Comparison of ENCODE assay signal across 39 cellular contexts in genomic region chr13:34411881-34412280, GRCh38.
"Had no signal": no experiment of that assay in that cellular context is flagged by ENCODE, and none has a peak within 500 bp of the region (broad histone marks: within the 10 kb centered on the region; RNA-seq: fewer than 3 reads in every experiment).

No MANE protein-coding gene starts in this region.

- H3K36me3 Mint-ChIP-seq: activated CD8-positive, alpha-beta memory T cell treated with anti-CD3 and anti-CD28 coated beads, Interleukin-2, amount 10 ng/mL, durations not matched to agents 7 days and 5 days; activated naive CD8-positive, alpha-beta T cell treated with anti-CD3 and anti-CD28 coated beads for 36 hours; T-cell had no signal

- H3K4me3 Mint-ChIP-seq: activated B cell treated with CpG ODN at 0.5 μM for 24 hours; activated CD4-positive, alpha-beta memory T cell treated with anti-CD3 and anti-CD28 coated beads, Interleukin-2, amount 10 ng/mL, durations not matched to agents 7 days and 5 days; activated CD8-positive, alpha-beta memory T cell treated with anti-CD3 and anti-CD28 coated beads, Interleukin-2, amount 10 ng/mL, durations not matched to agents 7 days and 5 days; activated naive CD8-positive, alpha-beta T cell treated with anti-CD3 and anti-CD28 coated beads for 36 hours; activated T-helper 17 cell treated with anti-CD3 and anti-CD28 coated beads, Interleukin-2, amount 50 U/mL, for 72 hours; central memory CD8-positive, alpha-beta T cell; T-cell; T-helper 17 cell had no signal

- H3K36me3 ChIP-seq: brain microvascular endothelial cell, cardiac muscle cell, SJCRH30 had no signal

- H3K4me3 ChIP-seq: cardiac muscle cell, SJCRH30, SK-N-MC had no signal

- H3K27me3 ChIP-seq: brain microvascular endothelial cell, cardiac muscle cell, SJCRH30 had no signal

- H3K4me1 ChIP-seq: SJCRH30 had no signal

- DNase-seq: activated B cell treated with CpG ODN at 0.5 μM for 24 hours; activated CD4-positive, alpha-beta memory T cell treated with anti-CD3 and anti-CD28 coated beads, Interleukin-2, amount 10 ng/mL, durations not matched to agents 7 days and 5 days; activated CD4-positive, alpha-beta T cell treated with anti-CD3 and anti-CD28 coated beads for 48 hours; activated CD4-positive, CD25-positive, alpha-beta regulatory T cell treated with anti-CD3 and anti-CD28 coated beads, Interleukin-2, amount 50 U/mL, for 72 hours; activated CD8-positive, alpha-beta memory T cell treated with anti-CD3 and anti-CD28 coated beads for 24 hours; activated CD8-positive, alpha-beta memory T cell treated with anti-CD3 and anti-CD28 coated beads, Interleukin-2, amount 10 ng/mL, durations not matched to agents 7 days and 5 days; activated CD8-positive, alpha-beta memory T cell treated with anti-CD3 and anti-CD28 coated beads, Interleukin-2, amount 50 U/mL, for 48 hours; activated effector memory CD4-positive, alpha-beta T cell treated with anti-CD3 and anti-CD28 coated beads, Interleukin-2, amount 50 U/mL, for 16 hours; activated naive CD4-positive, alpha-beta T cell; activated naive CD4-positive, alpha-beta T cell treated with anti-CD3 and anti-CD28 coated beads, Interleukin-2, amount 50 U/mL, for 16 hours; activated naive CD8-positive, alpha-beta T cell treated with anti-CD3 and anti-CD28 coated beads for 36 hours; activated T-cell treated with anti-CD3 and anti-CD28 coated beads, Interleukin-2, amount 50 U/mL, for 48 hours; amniotic stem cell; aorta; brain microvascular endothelial cell; Karpas-422; MM.1S; MV-4-11; NCI-H1092; NCI-H1436 treated with DMSO at 0.1 percent for 48 hours; NCI-H1694 treated with DMSO at 0.1 percent for 48 hours; NCI-H2029 treated with DMSO at 0.1 percent for 48 hours; NCI-H2107; NCI-H2171; NCI-H510A; NCI-H526; NCI-H748 treated with DMSO at 0.1 percent for 48 hours; NK-92 treated with Interleukin-12 subunit alpha and Interleukin-12 subunit beta, amount 100 ng/mL, for 24 hours; OCI-M1; SJCRH30; T-cell; T-helper 17 cell; T-helper 9 cell had no signal

- H3K9me3 ChIP-seq: SJCRH30 had no signal

- H3K27ac Mint-ChIP-seq: activated B cell treated with CpG ODN at 0.5 μM for 24 hours; activated CD4-positive, alpha-beta memory T cell treated with anti-CD3 and anti-CD28 coated beads, Interleukin-2, amount 10 ng/mL, durations not matched to agents 7 days and 5 days; activated CD8-positive, alpha-beta memory T cell treated with anti-CD3 and anti-CD28 coated beads, Interleukin-2, amount 10 ng/mL, durations not matched to agents 7 days and 5 days; activated naive CD8-positive, alpha-beta T cell treated with anti-CD3 and anti-CD28 coated beads for 36 hours; activated T-helper 17 cell treated with anti-CD3 and anti-CD28 coated beads, Interleukin-2, amount 50 U/mL, for 72 hours; T-cell; T-helper 17 cell had no signal

- ATAC-seq: activated CD8-positive, alpha-beta memory T cell treated with anti-CD3 and anti-CD28 coated beads, Interleukin-2, amount 10 ng/mL, durations not matched to agents 7 days and 5 days; activated T-helper 17 cell treated with anti-CD3 and anti-CD28 coated beads, Interleukin-2, amount 50 U/mL, for 72 hours; Panc1; T-cell; T-helper 17 cell had no signal

- H3K4me1 Mint-ChIP-seq: activated B cell treated with CpG ODN at 0.5 μM for 24 hours; activated CD4-positive, alpha-beta memory T cell treated with anti-CD3 and anti-CD28 coated beads, Interleukin-2, amount 10 ng/mL, durations not matched to agents 7 days and 5 days; activated CD8-positive, alpha-beta memory T cell treated with anti-CD3 and anti-CD28 coated beads, Interleukin-2, amount 10 ng/mL, durations not matched to agents 7 days and 5 days; activated naive CD8-positive, alpha-beta T cell treated with anti-CD3 and anti-CD28 coated beads for 36 hours; activated T-helper 17 cell treated with anti-CD3 and anti-CD28 coated beads, Interleukin-2, amount 50 U/mL, for 72 hours; central memory CD8-positive, alpha-beta T cell; T-cell; T-helper 17 cell had no signal

- H3K27me3 Mint-ChIP-seq: activated B cell treated with CpG ODN at 0.5 μM for 24 hours; activated CD4-positive, alpha-beta memory T cell treated with anti-CD3 and anti-CD28 coated beads, Interleukin-2, amount 10 ng/mL, durations not matched to agents 7 days and 5 days; activated CD8-positive, alpha-beta memory T cell treated with anti-CD3 and anti-CD28 coated beads, Interleukin-2, amount 10 ng/mL, durations not matched to agents 7 days and 5 days; activated T-helper 17 cell treated with anti-CD3 and anti-CD28 coated beads, Interleukin-2, amount 50 U/mL, for 72 hours; central memory CD8-positive, alpha-beta T cell; T-helper 17 cell had no signal

- H3K27ac ChIP-seq: brain microvascular endothelial cell, cardiac muscle cell, SJCRH30, SK-N-MC, VCaP had no signal
